In the genomic region with DNA sequence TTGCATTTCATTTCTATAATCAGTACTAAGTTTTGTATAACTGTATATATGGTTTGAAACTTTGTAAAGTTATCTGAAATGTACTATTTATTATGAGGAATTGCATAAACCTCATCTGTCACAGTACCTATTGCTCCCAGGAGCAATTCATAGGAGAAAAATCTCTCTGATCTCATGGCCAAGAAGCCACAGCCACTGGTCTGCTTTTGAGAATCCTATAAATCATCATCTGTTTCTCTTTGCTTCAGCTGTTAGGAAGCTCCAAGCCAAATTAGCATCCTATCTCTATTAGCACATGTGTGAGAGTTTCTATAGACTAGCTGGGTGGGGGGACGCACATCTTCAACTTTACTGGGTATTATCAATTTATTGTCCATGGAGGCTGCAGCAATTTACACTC, we compare ENCODE assay signal across 24 cellular contexts.
"Had no signal": no experiment of that assay in that cellular context is flagged by ENCODE, and none has a peak within 500 bp of the region (broad histone marks: within the 10 kb centered on the region; RNA-seq: fewer than 3 reads in every experiment).

No MANE protein-coding gene starts in this region.

- H3K36me3 ChIP-seq: gastrocnemius medialis, sigmoid colon, spleen, tibial artery had no signal

- H3K4me1 ChIP-seq: testis had no signal

- ATAC-seq: gastrocnemius medialis; naive thymus-derived CD8-positive, alpha-beta T cell; psoas muscle; right cardiac atrium; stimulated activated memory B cell treated with anti-CD40 and anti-IgM and Interleukin-4, amounts not matched to agents 10 μg/mL and 1 μg/mL and 100 μg/mL, for 72 hours; stimulated activated naive CD8-positive, alpha-beta T cell treated with anti-CD3 and anti-CD28 coated beads, Interleukin-15, Interleukin-2, amounts not matched to agents 100 U/mL and 50 U/mL, for 24 hours had no signal

- H3K36me3 Mint-ChIP-seq: memory B cell; naive thymus-derived CD8-positive, alpha-beta T cell; stimulated activated memory B cell treated with anti-CD40 and anti-IgM and Interleukin-4, amounts not matched to agents 10 μg/mL and 1 μg/mL and 100 μg/mL, for 72 hours; type B pancreatic cell had no signal

- H3K9me3 Mint-ChIP-seq: memory B cell; naive thymus-derived CD8-positive, alpha-beta T cell; nephron progenitor cell; stimulated activated memory B cell treated with anti-CD40 and anti-IgM and Interleukin-4, amounts not matched to agents 10 μg/mL and 1 μg/mL and 100 μg/mL, for 72 hours; type B pancreatic cell had no signal

- H3K9me3 ChIP-seq: gastrocnemius medialis, psoas muscle, sigmoid colon, spleen, testis, tibial artery had no signal

- DNase-seq: dermis blood vessel endothelial cell; effector memory CD4-positive, alpha-beta T cell; erythroblast; foreskin fibroblast; gastrocnemius medialis; kidney; naive thymus-derived CD8-positive, alpha-beta T cell; nephron progenitor cell; nucleus accumbens; psoas muscle; right cardiac atrium; sigmoid colon; stimulated activated CD4-positive, alpha-beta T cell treated with anti-CD3 and anti-CD28 coated beads, Interleukin-4, amount 100 ng/mL, for 4 hours; stimulated activated naive CD8-positive, alpha-beta T cell treated with anti-CD3 and anti-CD28 coated beads, Interleukin-15, Interleukin-2, amounts not matched to agents 100 U/mL and 50 U/mL, for 24 hours; substantia nigra; testis; tibial artery had no signal

- H3K4me1 Mint-ChIP-seq: memory B cell; naive thymus-derived CD8-positive, alpha-beta T cell; stimulated activated memory B cell treated with anti-CD40 and anti-IgM and Interleukin-4, amounts not matched to agents 10 μg/mL and 1 μg/mL and 100 μg/mL, for 72 hours had no signal

- H3K27me3 ChIP-seq: gastrocnemius medialis, sigmoid colon, testis, tibial artery had no signal

- H3K27ac ChIP-seq: coronary artery, gastrocnemius medialis, psoas muscle, sigmoid colon, skin epidermis, spleen, testis, tibial artery had no signal

- H3K4me3 Mint-ChIP-seq: memory B cell; naive thymus-derived CD8-positive, alpha-beta T cell; nephron progenitor cell; stimulated activated memory B cell treated with anti-CD40 and anti-IgM and Interleukin-4, amounts not matched to agents 10 μg/mL and 1 μg/mL and 100 μg/mL, for 72 hours; type B pancreatic cell had no signal

- H3K27ac Mint-ChIP-seq: memory B cell; naive thymus-derived CD8-positive, alpha-beta T cell; nephron progenitor cell; stimulated activated memory B cell treated with anti-CD40 and anti-IgM and Interleukin-4, amounts not matched to agents 10 μg/mL and 1 μg/mL and 100 μg/mL, for 72 hours; type B pancreatic cell had no signal

- H3K4me3 ChIP-seq: coronary artery, gastrocnemius medialis, lung, psoas muscle, sigmoid colon, skin epidermis, spleen, testis, tibial artery had no signal
